In the genomic region with DNA sequence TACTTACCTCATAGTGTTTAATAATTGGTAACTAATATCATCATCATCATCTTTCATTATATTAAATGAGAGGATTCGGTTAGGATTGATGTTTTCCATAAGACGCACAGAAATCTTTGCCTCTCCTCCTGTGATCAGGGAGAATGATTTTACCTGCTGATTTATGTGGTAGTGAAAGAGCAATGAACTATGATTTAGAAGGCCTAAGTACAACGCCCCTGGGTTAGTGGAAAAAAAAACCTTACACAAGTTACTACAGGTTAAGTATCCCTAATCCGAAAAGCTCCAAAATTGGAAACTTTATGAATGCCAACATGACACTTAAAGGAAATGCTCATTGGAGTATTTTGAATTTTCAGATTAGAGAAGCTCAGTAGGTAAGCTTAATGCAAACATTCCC, we compare ENCODE assay signal across 3 cellular contexts.
"Had no signal": no experiment of that assay in that cellular context is flagged by ENCODE, and none has a peak within 500 bp of the region (broad histone marks: within the 10 kb centered on the region; RNA-seq: fewer than 3 reads in every experiment).

No MANE protein-coding gene starts in this region.

- H3K4me3 ChIP-seq: GM12878 had no signal

- ATAC-seq: GM12878 had no signal

- DNase-seq: GDM1, GF-D8 had no signal
